11 cellular contexts compared by ENCODE assay signal in the genomic region with DNA sequence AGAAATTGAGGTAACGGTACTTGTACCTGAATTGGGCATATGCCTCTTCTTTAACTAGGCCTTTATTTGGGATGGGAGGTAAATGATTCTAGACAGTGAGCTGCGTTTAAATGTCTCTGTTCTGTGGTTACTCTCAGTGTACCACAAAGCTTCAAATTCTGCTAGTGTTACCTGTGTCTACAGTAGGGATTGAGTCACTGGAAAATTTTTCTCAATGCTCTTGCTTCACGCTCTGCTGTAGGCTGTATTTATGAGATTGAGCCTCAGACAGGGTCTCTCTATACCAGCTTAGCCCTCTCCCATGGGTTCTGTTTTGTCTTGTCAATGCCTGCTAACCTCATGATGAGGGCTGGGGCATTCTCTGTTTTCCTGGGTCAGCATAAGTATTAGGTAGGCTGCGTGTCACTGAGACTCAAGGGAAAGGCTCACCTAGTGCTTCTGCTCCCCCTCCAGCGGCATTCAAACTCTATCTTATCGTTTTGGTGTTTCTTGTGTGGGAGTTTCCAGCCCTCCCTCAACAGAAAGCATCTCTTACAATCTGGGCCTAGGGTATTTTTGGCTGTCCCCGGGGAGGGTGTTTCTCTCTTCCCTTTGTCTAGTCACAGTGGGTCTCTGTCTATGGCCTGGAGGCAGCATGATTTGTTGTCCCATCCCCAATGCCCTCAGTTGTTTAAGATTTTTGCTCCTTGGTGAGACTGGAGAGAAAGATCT.
A peak's percentile ranks its signal among the peaks of the same experiment; 100 is the strongest.
DNase-seq lines count a peak whose midpoint lies in the region; ATAC-seq, FAIRE-seq and TF ChIP-seq lines count a peak whose summit lies in the region.
"Had no signal": no experiment of that assay in that cellular context is flagged by ENCODE, and none has a peak within 500 bp of the region (broad histone marks: within the 10 kb centered on the region; RNA-seq: fewer than 3 reads in every experiment).

No MANE protein-coding gene starts in this region.

- no peak for TF ChIP-seq POLR2A in GM12892 (IDR thresholded peaks at IDR 0.05; ENCODE audit: low read depth, low read length)

- ATAC-seq in GM19035 (IDR thresholded peaks at IDR 0.05; ENCODE audit: unreplicated experiment), result peak; percentile 59
- ATAC-seq in HG02759 (IDR thresholded peaks at IDR 0.05; ENCODE audit: unreplicated experiment), result peak; percentile 87
- ATAC-seq in HG03520 (IDR thresholded peaks at IDR 0.05; ENCODE audit: unreplicated experiment), result peak; percentile 80
- ATAC-seq: left cardiac atrium had no signal

- peak; percentile 5 for FAIRE-seq in GM12892 (lab: Jason Lieb, UNC)

- no peak for DNase-seq in GM12892 (ENCODE audit: insufficient read length)
- DNase-seq in activated gamma-delta T cell treated with Interleukin-2 at 50 U/mL for 16 hours, result no peak
- DNase-seq in T-helper 1 cell, result no peak
- no peak for DNase-seq in AG08395 (ENCODE audit: low spot score)
- DNase-seq in pons (ENCODE audit: low spot score), result no peak
- DNase-seq: CD4-positive, alpha-beta memory T cell; left cardiac atrium; NCI-H1105 had no signal
